Comparison of ENCODE assay signal across 14 cellular contexts in genomic region chr17:28675980-28676379, GRCh38. TPM values are rescaled to one million over a fixed set of nuclear protein-coding genes. Genes with fewer than 3 reads are reported as not detected.
DNase-seq lines count a peak whose midpoint lies in the region; ATAC-seq, FAIRE-seq and TF ChIP-seq lines count a peak whose summit lies in the region.
"Had no signal": no experiment of that assay in that cellular context is flagged by ENCODE, and none has a peak within 500 bp of the region (broad histone marks: within the 10 kb centered on the region; RNA-seq: fewer than 3 reads in every experiment).

No MANE protein-coding gene starts in this region.

- no peak overlapping the region for H3K27ac Mint-ChIP-seq in neural progenitor cell

- H3K27me3 ChIP-seq in K562 (ENCODE audit: control insufficient read depth in 2 of 2, insufficient read depth in 2 of 2, low read length in 2 of 2) (no peaks in the 10 kb centered on the region), neural progenitor cell (no peaks in the 10 kb centered on the region), prostate gland (replicated peaks; ENCODE audit: insufficient read depth) (no peaks in the 10 kb centered on the region), right atrium auricular region (no peaks in the 10 kb centered on the region)
- H3K27me3 ChIP-seq: BLaER1, SJSA1, vagina had no signal

- no peaks in the 10 kb centered on the region for H3K9me3 ChIP-seq in K562 (replicated peaks; ENCODE audit: control insufficient read depth, insufficient read depth, low read depth, low read length)
- no peaks in the 10 kb centered on the region for H3K9me3 ChIP-seq in neural progenitor cell (ENCODE audit: low read depth)
- no peaks in the 10 kb centered on the region for H3K9me3 ChIP-seq in prostate gland
- no peaks in the 10 kb centered on the region for H3K9me3 ChIP-seq in right atrium auricular region
- H3K9me3 ChIP-seq: BLaER1, lower lobe of right lung, SJSA1, vagina had no signal

- H3K4me2 ChIP-seq in K562 (ENCODE audit: insufficient read depth, low read length) (no peak overlapping the region), neural progenitor cell (no peak overlapping the region)
- H3K4me2 ChIP-seq: BLaER1 had no signal

- H3K79me2 ChIP-seq in K562 (ENCODE audit: control insufficient read depth, insufficient read depth, low read length) (no peaks in the 10 kb centered on the region), neural progenitor cell (ENCODE audit: low read depth) (no peaks in the 10 kb centered on the region)

- H3K36me3 ChIP-seq in K562 (ENCODE audit: control insufficient read depth, insufficient read depth, low read length) (peaks cover 96% of the 10 kb centered on the region), neural progenitor cell (peaks cover 9% of the 10 kb centered on the region), prostate gland (peaks cover 47 to 79% of the 10 kb centered on the region in 2 donors), right atrium auricular region (peaks cover 99% of the 10 kb centered on the region)

- H3K4me1 ChIP-seq in K562 (replicated peaks in 1 of 2; ENCODE audit: control insufficient read depth in 2 of 2, insufficient read depth in 2 of 2, low read length in 2 of 2) (no peaks in the 10 kb centered on the region), neural progenitor cell (no peaks in the 10 kb centered on the region), prostate gland (replicated peaks) (no peaks in the 10 kb centered on the region), right atrium auricular region (no peaks in the 10 kb centered on the region)
- H3K4me1 ChIP-seq: BLaER1, lower lobe of right lung, SJSA1, vagina had no signal

- TF ChIP-seq EP300 in K562 (IDR thresholded peaks at IDR 0.05; ENCODE audit: low read length) = no peak

- peak; percentile 75 for ATAC-seq in K562
- ATAC-seq: lower lobe of right lung had no signal

- H4K20me1 ChIP-seq in K562 (replicated peaks; ENCODE audit: control insufficient read depth, insufficient read depth, low read length) = no peaks in the 10 kb centered on the region
- H4K20me1 ChIP-seq in neural progenitor cell (ENCODE audit: low read depth) = no peaks in the 10 kb centered on the region

- in situ Hi-C loops in K562 (cut with MboI) = no loop called here

- H3K27ac ChIP-seq in K562 (ENCODE audit: extremely low read depth, low read depth, low read length) = no peak overlapping the region
- H3K27ac ChIP-seq in neural progenitor cell = no peak overlapping the region
- no peak overlapping the region for H3K27ac ChIP-seq in prostate gland
- no peak overlapping the region for H3K27ac ChIP-seq in right atrium auricular region
- H3K27ac ChIP-seq: BLaER1, HL-60, lower lobe of right lung, SJSA1, vagina had no signal

- FAIRE-seq in K562 (lab: Jason Lieb, UNC) = peak; percentile 42
- FAIRE-seq: endometrium had no signal

- peak; percentile 57 to 69 (median 60) for TF ChIP-seq CTCF in K562 (IDR thresholded peaks at IDR 0.05 in 2 of 3, conservative IDR thresholded peaks at IDR 0.05 in 1 of 3; ENCODE audit: insufficient read depth in 2 of 3, low read depth in 1 of 3, low read length in 3 of 3)
- TF ChIP-seq CTCF in neural progenitor cell (IDR thresholded peaks at IDR 0.05) = peak; percentile 25
- TF ChIP-seq CTCF in prostate gland (IDR thresholded peaks at IDR 0.05) = no peak
- no peak for TF ChIP-seq CTCF in right atrium auricular region (IDR thresholded peaks at IDR 0.05)

- H3K4me3 Mint-ChIP-seq in neural progenitor cell = no peak overlapping the region

- BruUV-seq in K562 (replicated peaks; lab: Mats Ljungman, UMichigan) = no TSS peak

- no peaks in the 10 kb centered on the region for H3K9me1 ChIP-seq in K562 (ENCODE audit: control insufficient read depth, insufficient read depth, low read length)

- H3K36me3 Mint-ChIP-seq in neural progenitor cell = peaks cover 34% of the 10 kb centered on the region

- DNase-seq in NCI-H1694 treated with DMSO at 0.1 percent for 48 hours (lab: John Stamatoyannopoulos, UW) = peak; percentile 4
- DNase-seq in NCI-H1694 (lab: John Stamatoyannopoulos, UW) = no peak
- DNase-seq in NAMALWA (ENCODE audit: low spot score) = peak; percentile 40
- peak in 1 of 4 experiments; percentile 25 for DNase-seq in K562 (ENCODE audit: extremely low read depth in 1 of 4, low spot score in 3 of 4)
- DNase-seq in neural progenitor cell (ENCODE audit: low spot score) = no peak
- no peak for DNase-seq in AML-193 (lab: John Stamatoyannopoulos, UW)
- no peak for DNase-seq in prostate gland (ENCODE audit: low spot score)
- DNase-seq in right atrium auricular region (ENCODE audit: low spot score) = no peak
- DNase-seq: lower lobe of right lung had no signal

- H3K9me3 Mint-ChIP-seq in neural progenitor cell = no peaks in the 10 kb centered on the region

- H3K4me1 Mint-ChIP-seq in neural progenitor cell = no peaks in the 10 kb centered on the region

- H3K9ac ChIP-seq in K562 (ENCODE audit: insufficient read depth in 1 of 2, low read depth in 2 of 2, low read length in 2 of 2) = no peak overlapping the region
- H3K9ac ChIP-seq in neural progenitor cell = no peak overlapping the region
- H3K9ac ChIP-seq: BLaER1 had no signal

- H2AFZ ChIP-seq in K562 (ENCODE audit: low read depth, low read length) (no peak overlapping the region), neural progenitor cell (replicated peaks) (no peak overlapping the region)

- H3F3A ChIP-seq in neural progenitor cell (ENCODE audit: low read depth) = no peaks in the 10 kb centered on the region

- peak in 1 of 2 experiments; percentile 46; a peak in 2 of 4 replicates for TF ChIP-seq RAD21 in K562 (CRISPR knock-in tag; conservative IDR thresholded peaks at IDR 0.05 in 1 of 2, IDR thresholded peaks at IDR 0.05 in 1 of 2)

- TF ChIP-seq POLR2A in K562 (conservative IDR thresholded peaks at IDR 0.05) (no peak), prostate gland (IDR thresholded peaks at IDR 0.05) (no peak)

- CTCF ChIA-PET in K562 (lab: Yijun Ruan, JAX; ENCODE audit: low intra/inter-chr PET ratio) = interaction anchor here (0.8 to 2.5 kb wide), 2 partner anchors 27 to 29 kb away, joined by 3 to 15 read pairs; no protein-coding TSS in a partner anchor

- intact Hi-C loops in K562 (cut with micrococcal nuclease) (loop anchor here (5.0 kb wide), 1 partner anchor 34 kb away; no protein-coding TSS in a partner anchor), prostate gland (cut with DNase I) (no loop called here)

- POLR2A ChIA-PET in K562 (lab: Yijun Ruan, JAX) = interaction anchor here (0.6 to 8.6 kb wide), 9 partner anchors 8 to 84 kb away, joined by 3 to 56 read pairs (median 4); partner anchors contain the start of genes RPL23A, SDF2 and SUPT6H

- no peak overlapping the region for H3K4me3 ChIP-seq in K562
- H3K4me3 ChIP-seq in neural progenitor cell = no peak overlapping the region
- H3K4me3 ChIP-seq in prostate gland = no peak overlapping the region
- H3K4me3 ChIP-seq in right atrium auricular region = no peak overlapping the region
- H3K4me3 ChIP-seq: BLaER1, lower lobe of right lung, SJSA1, vagina had no signal

- 94% methylated on average over 7 of the region's 7 CpGs for WGBS in K562 (ENCODE audit: insufficient coverage, low coverage, missing lambda C conversion rate)
- 79% methylated on average over 7 of the region's 7 CpGs for WGBS in prostate gland

- H3K27me3 Mint-ChIP-seq in neural progenitor cell (ENCODE audit: insufficient read depth, low read depth) = no peaks in the 10 kb centered on the region

RNA-seq across cellular contexts. Expression of gene SUPT6H, which starts 14.0 kb away (rescaled TPM):
- total RNA-seq in K562 (2011; cell fraction: chromatin; rRNA removed; ENCODE audit: low replicate concordance) = 349 and 431 TPM in 2 replicates
- total RNA-seq in K562 (2011; cell fraction: nucleolus; rRNA removed) = 169 and 172 TPM in 2 replicates
- 213 and 276 TPM in 2 replicates for total RNA-seq in K562 (2011; cell fraction: nucleoplasm; rRNA removed)
- total RNA-seq in K562 (2014; rRNA removed) (58.1 and 80.4 TPM in 2 replicates), K562 (2014; rRNA removed; fragmentation: Illumina TruSeq; extraction: Trizol) (44.4 and 48.2 TPM in 2 replicates), K562 (2015; rRNA removed; fragmentation: Illumina TruSeq; extraction: Trizol) (49.2 and 49.8 TPM in 2 replicates), K562 (2021) (67.9 and 77.7 TPM in 2 replicates), neural progenitor cell (ENCODE audit: low replicate concordance) (29.9 and 38.6 TPM in 2 replicates), prostate gland (100 to 1,000 TPM in 1 of 2 donors, 10 to 100 TPM in 1; 52.7 to 138 TPM), right atrium auricular region (10 to 100 TPM; 28.5 to 45.4 TPM)
- polyA plus RNA-seq in K562 (2011; rRNA removed) (34.8 and 35.8 TPM in 2 replicates), K562 (2014; fragmentation: Illumina TruSeq; extraction: Trizol) (68.5 and 68.9 TPM in 2 replicates), K562 (2014; fragmentation: Nextera tagmentation; extraction: Ambion mirVana) (1 to 10 TPM; 1.7 to 3.3 TPM), K562 (2014; rRNA removed) (47.8 and 57.3 TPM in 2 replicates)
- 18.9 and 30.4 TPM in 2 replicates for polyA plus RNA-seq in K562 (2011; cell fraction: cytosol; rRNA removed)
- 56.9 and 99.5 TPM in 2 replicates for polyA plus RNA-seq in K562 (2011; cell fraction: nucleus; rRNA removed)
- 56.6 and 60.6 TPM in 2 replicates for polyA plus RNA-seq in K562 (2012)
- polyA minus RNA-seq in K562 (2011; rRNA and poly(A)+ RNA removed) = 75.6 and 88.1 TPM in 2 replicates
- 39.8 and 62.6 TPM in 2 replicates for polyA minus RNA-seq in K562 (2011; cell fraction: cytosol; rRNA and poly(A)+ RNA removed)
- polyA minus RNA-seq in K562 (2011; cell fraction: nucleus; rRNA and poly(A)+ RNA removed) = 59.1 and 61.9 TPM in 2 replicates

RNA-seq across cellular contexts. Expression of gene SDF2, which starts 14.3 kb away (rescaled TPM):
- 97.5 and 114 TPM in 2 replicates for total RNA-seq in K562 (2011; cell fraction: chromatin; rRNA removed; ENCODE audit: low replicate concordance)
- 81.0 and 84.6 TPM in 2 replicates for total RNA-seq in K562 (2011; cell fraction: nucleolus; rRNA removed)
- 98.7 and 130 TPM in 2 replicates for total RNA-seq in K562 (2011; cell fraction: nucleoplasm; rRNA removed)
- total RNA-seq in K562 (2014; rRNA removed) (41.2 and 46.7 TPM in 2 replicates), K562 (2014; rRNA removed; fragmentation: Illumina TruSeq; extraction: Trizol) (62.7 and 64.0 TPM in 2 replicates), K562 (2015; rRNA removed; fragmentation: Illumina TruSeq; extraction: Trizol) (50.2 and 51.6 TPM in 2 replicates), K562 (2021) (45.7 and 50.0 TPM in 2 replicates), neural progenitor cell (ENCODE audit: low replicate concordance) (34.3 and 62.7 TPM in 2 replicates), prostate gland (10 to 100 TPM; 53.3 to 80.1 TPM), right atrium auricular region (10 to 100 TPM; 23.0 to 32.5 TPM)
- polyA plus RNA-seq in K562 (2011; rRNA removed) (56.1 and 77.2 TPM in 2 replicates), K562 (2014; fragmentation: Illumina TruSeq; extraction: Trizol) (62.1 and 67.0 TPM in 2 replicates), K562 (2014; fragmentation: Nextera tagmentation; extraction: Ambion mirVana) (100 to 1,000 TPM; 116 to 132 TPM), K562 (2014; rRNA removed) (60.8 and 65.6 TPM in 2 replicates)
- polyA plus RNA-seq in K562 (2011; cell fraction: cytosol; rRNA removed) = 62.2 and 71.5 TPM in 2 replicates
- polyA plus RNA-seq in K562 (2011; cell fraction: nucleus; rRNA removed) = 39.9 and 51.1 TPM in 2 replicates
- 54.9 and 62.2 TPM in 2 replicates for polyA plus RNA-seq in K562 (2012)
- 41.3 and 62.3 TPM in 2 replicates for polyA minus RNA-seq in K562 (2011; rRNA and poly(A)+ RNA removed)
- 15.9 and 31.3 TPM in 2 replicates for polyA minus RNA-seq in K562 (2011; cell fraction: cytosol; rRNA and poly(A)+ RNA removed)
- 11.8 and 15.2 TPM in 2 replicates for polyA minus RNA-seq in K562 (2011; cell fraction: nucleus; rRNA and poly(A)+ RNA removed)

RNA-seq across cellular contexts. Expression of gene BLTP2, which starts 31.0 kb away (rescaled TPM):
- total RNA-seq in K562 (2011; cell fraction: chromatin; rRNA removed; ENCODE audit: low replicate concordance) = 1,192 and 1,565 TPM in 2 replicates
- total RNA-seq in K562 (2011; cell fraction: nucleolus; rRNA removed) = 590 and 652 TPM in 2 replicates
- 661 and 810 TPM in 2 replicates for total RNA-seq in K562 (2011; cell fraction: nucleoplasm; rRNA removed)
- total RNA-seq in K562 (2014; rRNA removed) = 103 and 174 TPM in 2 replicates
- total RNA-seq in K562 (2014; rRNA removed; fragmentation: Illumina TruSeq; extraction: Trizol) = 115 and 124 TPM in 2 replicates
- total RNA-seq in K562 (2015; rRNA removed; fragmentation: Illumina TruSeq; extraction: Trizol) = 122 and 126 TPM in 2 replicates
- total RNA-seq in K562 (2021) = 163 TPM in 2 replicates
- 135 and 174 TPM in 2 replicates for polyA plus RNA-seq in K562 (2011; rRNA removed)
- polyA plus RNA-seq in K562 (2011; cell fraction: cytosol; rRNA removed) = 91.6 and 169 TPM in 2 replicates
- polyA plus RNA-seq in K562 (2011; cell fraction: nucleus; rRNA removed) = 325 and 481 TPM in 2 replicates
- polyA plus RNA-seq in K562 (2012) = 72.8 and 84.2 TPM in 2 replicates
- polyA plus RNA-seq in K562 (2014; fragmentation: Illumina TruSeq; extraction: Trizol) = 102 and 105 TPM in 2 replicates
- 10 to 100 TPM; 14.7 to 34.3 TPM for polyA plus RNA-seq in K562 (2014; fragmentation: Nextera tagmentation; extraction: Ambion mirVana)
- 89.0 and 91.2 TPM in 2 replicates for polyA plus RNA-seq in K562 (2014; rRNA removed)
- 299 and 507 TPM in 2 replicates for polyA minus RNA-seq in K562 (2011; rRNA and poly(A)+ RNA removed)
- 123 and 216 TPM in 2 replicates for polyA minus RNA-seq in K562 (2011; cell fraction: cytosol; rRNA and poly(A)+ RNA removed)
- polyA minus RNA-seq in K562 (2011; cell fraction: nucleus; rRNA and poly(A)+ RNA removed) = 254 and 272 TPM in 2 replicates
- total RNA-seq in neural progenitor cell (ENCODE audit: low replicate concordance) = 91.2 and 130 TPM in 2 replicates
- total RNA-seq in prostate gland = 10 to 100 TPM; 42.2 to 94.2 TPM
- 10 to 100 TPM; 62.5 to 70.3 TPM for total RNA-seq in right atrium auricular region

RNA-seq across cellular contexts. Expression of gene PROCA1, which starts 35.7 kb away (rescaled TPM):
- total RNA-seq in K562 (2011; cell fraction: chromatin; rRNA removed; ENCODE audit: low replicate concordance) = 25.9 and 39.2 TPM in 2 replicates
- total RNA-seq in K562 (2011; cell fraction: nucleolus; rRNA removed) = 26.1 and 28.0 TPM in 2 replicates
- total RNA-seq in K562 (2011; cell fraction: nucleoplasm; rRNA removed) = 25.2 and 29.9 TPM in 2 replicates
- total RNA-seq in K562 (2014; rRNA removed) = 5.9 and 6.6 TPM in 2 replicates
- 2.7 and 2.9 TPM in 2 replicates for total RNA-seq in K562 (2014; rRNA removed; fragmentation: Illumina TruSeq; extraction: Trizol)
- total RNA-seq in K562 (2015; rRNA removed; fragmentation: Illumina TruSeq; extraction: Trizol) = 4.7 and 5.4 TPM in 2 replicates
- total RNA-seq in K562 (2021) = 5.3 and 5.6 TPM in 2 replicates
- 7.0 and 7.3 TPM in 2 replicates for polyA plus RNA-seq in K562 (2011; rRNA removed)
- polyA plus RNA-seq in K562 (2011; cell fraction: cytosol; rRNA removed) = 5.1 and 6.1 TPM in 2 replicates
- 28.0 and 51.9 TPM in 2 replicates for polyA plus RNA-seq in K562 (2011; cell fraction: nucleus; rRNA removed)
- polyA plus RNA-seq in K562 (2012) = 5.9 and 11.2 TPM in 2 replicates
- 5.4 and 6.7 TPM in 2 replicates for polyA plus RNA-seq in K562 (2014; fragmentation: Illumina TruSeq; extraction: Trizol)
- 1 to 10 TPM in 1 of 2 experiments, under 1 TPM in 1; 0.78 to 1.3 TPM for polyA plus RNA-seq in K562 (2014; fragmentation: Nextera tagmentation; extraction: Ambion mirVana)
- 13.1 and 16.2 TPM in 2 replicates for polyA plus RNA-seq in K562 (2014; rRNA removed)
- polyA minus RNA-seq in K562 (2011; rRNA and poly(A)+ RNA removed) = 2.1 and 3.2 TPM in 2 replicates
- polyA minus RNA-seq in K562 (2011; cell fraction: cytosol; rRNA and poly(A)+ RNA removed) = 1.0 and 3.0 TPM in 2 replicates
- 5.7 and 7.2 TPM in 2 replicates for polyA minus RNA-seq in K562 (2011; cell fraction: nucleus; rRNA and poly(A)+ RNA removed)
- total RNA-seq in neural progenitor cell (ENCODE audit: low replicate concordance) = 12.5 and 32.7 TPM in 2 replicates
- 1 to 10 TPM; 1.9 to 9.4 TPM for total RNA-seq in prostate gland
- total RNA-seq in right atrium auricular region = 1 to 10 TPM in 1 of 2 donors, under 1 TPM in 1; 0.94 to 1.4 TPM

RNA-seq across cellular contexts. Expression of gene RAB34, which starts 41.7 kb away (rescaled TPM):
- total RNA-seq in K562 (2011; cell fraction: chromatin; rRNA removed; ENCODE audit: low replicate concordance) = 3.0 and 5.4 TPM in 2 replicates
- total RNA-seq in K562 (2011; cell fraction: nucleolus; rRNA removed) = 1.2 and 2.6 TPM in 2 replicates
- 2.2 and 3.7 TPM in 2 replicates for total RNA-seq in K562 (2011; cell fraction: nucleoplasm; rRNA removed)
- total RNA-seq in K562 (2014; rRNA removed) (0.37 and 3.8 TPM in 2 replicates), K562 (2014; rRNA removed; fragmentation: Illumina TruSeq; extraction: Trizol) (0.29 and 0.47 TPM in 2 replicates), K562 (2015; rRNA removed; fragmentation: Illumina TruSeq; extraction: Trizol) (0.18 and 0.26 TPM in 2 replicates), K562 (2021) (0.92 and 2.1 TPM in 2 replicates), neural progenitor cell (ENCODE audit: low replicate concordance) (82.8 and 133 TPM in 2 replicates), prostate gland (100 to 1,000 TPM; 165 to 181 TPM), right atrium auricular region (100 to 1,000 TPM in 1 of 2 donors, 10 to 100 TPM in 1; 55.8 to 139 TPM)
- polyA plus RNA-seq in K562 (2011; rRNA removed) (0.60 and 0.81 TPM in 2 replicates), K562 (2014; fragmentation: Illumina TruSeq; extraction: Trizol) (0.19 TPM in 1 of 2 replicates, not detected in the other), K562 (2014; fragmentation: Nextera tagmentation; extraction: Ambion mirVana) (under 1 TPM in 1 of 2 experiments, not detected in 1; 0.07 TPM), K562 (2014; rRNA removed) (0.44 and 1.0 TPM in 2 replicates)
- 0.45 and 0.53 TPM in 2 replicates for polyA plus RNA-seq in K562 (2011; cell fraction: cytosol; rRNA removed)
- polyA plus RNA-seq in K562 (2011; cell fraction: nucleus; rRNA removed) = 1.3 and 3.1 TPM in 2 replicates
- polyA plus RNA-seq in K562 (2012) = 0.10 and 0.36 TPM in 2 replicates
- polyA minus RNA-seq in K562 (2011; rRNA and poly(A)+ RNA removed) = not detected in 2 replicates
- polyA minus RNA-seq in K562 (2011; cell fraction: cytosol; rRNA and poly(A)+ RNA removed) = 3.1 TPM in 1 of 2 replicates, not detected in the other
- polyA minus RNA-seq in K562 (2011; cell fraction: nucleus; rRNA and poly(A)+ RNA removed) = 0.81 and 1.3 TPM in 2 replicates

Comparison
In these comparisons a context has a peak if more than half of its experiments do, and no peak if none do; other contexts are left out.
1. DNase-seq: peak in NCI-H1694 treated with DMSO at 0.1 percent for 48 hours (single experiment) and NAMALWA (single experiment); none in NCI-H1694 (single experiment), neural progenitor cell (single experiment), AML-193 (0 of 2), prostate gland (single experiment) and right atrium auricular region (single experiment).
2. CTCF ChIP-seq: peak in K562 (3 of 3) and neural progenitor cell (single experiment); none in prostate gland (0 of 4) and right atrium auricular region (0 of 2).